Comparison of ENCODE assay signal across 15 cellular contexts in genomic region chr7:104878577-104878976, GRCh38.
DNase-seq lines count a peak whose midpoint lies in the region; ATAC-seq lines count a peak whose summit lies in the region.
"Had no signal": no experiment of that assay in that cellular context is flagged by ENCODE, and none has a peak within 500 bp of the region (broad histone marks: within the 10 kb centered on the region; RNA-seq: fewer than 3 reads in every experiment).

No MANE protein-coding gene starts in this region.

- intact Hi-C loops in activated CD4-positive, alpha-beta T cell treated with anti-CD3 and anti-CD28 coated beads, Interleukin-2, amount 10 ng/mL, durations not matched to agents 24 days and 14 days (cut with micrococcal nuclease): no loop called here
- intact Hi-C loops in activated T-helper 2 cell treated with anti-CD3 and anti-CD28 coated beads, Interferon-gamma antibody, Interleukin-2, Interleukin-4, amounts not matched to agents 10 μg/mL and 5 μg/mL and 100 μg/mL, durations not matched to agents 14 hours and 24 hours and 36 hours (cut with micrococcal nuclease): no loop called here
- intact Hi-C loops in Right ventricle myocardium inferior (cut with DNase I): no loop called here

- H3K4me1 Mint-ChIP-seq in activated CD4-positive, alpha-beta T cell treated with anti-CD3 and anti-CD28 coated beads, Interleukin-2, amount 10 ng/mL, durations not matched to agents 24 days and 14 days: peaks cover 11% of the 10 kb centered on the region
- peaks cover 13% of the 10 kb centered on the region for H3K4me1 Mint-ChIP-seq in activated T-helper 2 cell treated with anti-CD3 and anti-CD28 coated beads, Interferon-gamma antibody, Interleukin-2, Interleukin-4, amounts not matched to agents 10 μg/mL and 5 μg/mL and 100 μg/mL, durations not matched to agents 14 hours and 24 hours and 36 hours (ENCODE audit: low read depth)

- H3K9me3 Mint-ChIP-seq in activated CD4-positive, alpha-beta T cell treated with anti-CD3 and anti-CD28 coated beads, Interleukin-2, amount 10 ng/mL, durations not matched to agents 24 days and 14 days: peaks cover 3% of the 10 kb centered on the region
- H3K9me3 Mint-ChIP-seq in activated T-helper 2 cell treated with anti-CD3 and anti-CD28 coated beads, Interferon-gamma antibody, Interleukin-2, Interleukin-4, amounts not matched to agents 10 μg/mL and 5 μg/mL and 100 μg/mL, durations not matched to agents 14 hours and 24 hours and 36 hours: peaks cover 3% of the 10 kb centered on the region
- H3K9me3 Mint-ChIP-seq: type B pancreatic cell had no signal

- H3K4me3 Mint-ChIP-seq in activated CD4-positive, alpha-beta T cell treated with anti-CD3 and anti-CD28 coated beads, Interleukin-2, amount 10 ng/mL, durations not matched to agents 24 days and 14 days: peak overlapping the region; percentile 22
- H3K4me3 Mint-ChIP-seq in activated T-helper 2 cell treated with anti-CD3 and anti-CD28 coated beads, Interferon-gamma antibody, Interleukin-2, Interleukin-4, amounts not matched to agents 10 μg/mL and 5 μg/mL and 100 μg/mL, durations not matched to agents 14 hours and 24 hours and 36 hours (ENCODE audit: low read depth): peak overlapping the region; percentile 2
- H3K4me3 Mint-ChIP-seq: type B pancreatic cell, WTC11 had no signal

- ATAC-seq in GM21390 (IDR thresholded peaks at IDR 0.05; ENCODE audit: unreplicated experiment): peak; percentile 93
- peak; percentile 87 for ATAC-seq in HG03064 (IDR thresholded peaks at IDR 0.05; ENCODE audit: low read depth, unreplicated experiment)
- no peak for ATAC-seq in Right ventricle myocardium inferior
- ATAC-seq: A549, WTC11 had no signal

- peaks cover 2% of the 10 kb centered on the region for H3K27me3 Mint-ChIP-seq in activated CD4-positive, alpha-beta T cell treated with anti-CD3 and anti-CD28 coated beads, Interleukin-2, amount 10 ng/mL, durations not matched to agents 24 days and 14 days
- peaks cover 2% of the 10 kb centered on the region for H3K27me3 Mint-ChIP-seq in activated T-helper 2 cell treated with anti-CD3 and anti-CD28 coated beads, Interferon-gamma antibody, Interleukin-2, Interleukin-4, amounts not matched to agents 10 μg/mL and 5 μg/mL and 100 μg/mL, durations not matched to agents 14 hours and 24 hours and 36 hours (ENCODE audit: low read depth)

- peak overlapping the region; percentile 9 for H3K27ac Mint-ChIP-seq in activated CD4-positive, alpha-beta T cell treated with anti-CD3 and anti-CD28 coated beads, Interleukin-2, amount 10 ng/mL, durations not matched to agents 24 days and 14 days
- peak overlapping the region; percentile 10 for H3K27ac Mint-ChIP-seq in activated T-helper 2 cell treated with anti-CD3 and anti-CD28 coated beads, Interferon-gamma antibody, Interleukin-2, Interleukin-4, amounts not matched to agents 10 μg/mL and 5 μg/mL and 100 μg/mL, durations not matched to agents 14 hours and 24 hours and 36 hours
- H3K27ac Mint-ChIP-seq: type B pancreatic cell, WTC11 had no signal

- H3K36me3 Mint-ChIP-seq in activated CD4-positive, alpha-beta T cell treated with anti-CD3 and anti-CD28 coated beads, Interleukin-2, amount 10 ng/mL, durations not matched to agents 24 days and 14 days (ENCODE audit: low read depth): peaks cover 1% of the 10 kb centered on the region
- H3K36me3 Mint-ChIP-seq in activated T-helper 2 cell treated with anti-CD3 and anti-CD28 coated beads, Interferon-gamma antibody, Interleukin-2, Interleukin-4, amounts not matched to agents 10 μg/mL and 5 μg/mL and 100 μg/mL, durations not matched to agents 14 hours and 24 hours and 36 hours (ENCODE audit: low read depth): no peaks in the 10 kb centered on the region
- H3K36me3 Mint-ChIP-seq: type B pancreatic cell, WTC11 had no signal

- DNase-seq in activated CD4-positive, alpha-beta T cell treated with anti-CD3 and anti-CD28 coated beads, Interleukin-2, amount 10 ng/mL, durations not matched to agents 24 days and 14 days: peak; percentile 67
- no peak for DNase-seq in activated CD4-positive, alpha-beta T cell treated with anti-CD3 and anti-CD28 coated beads, Interleukin-2, amount 50 U/mL, for 1 hour
- no peak for DNase-seq in activated T-helper 2 cell treated with anti-CD3 and anti-CD28 coated beads, Interferon-gamma antibody, Interleukin-2, Interleukin-4, amounts not matched to agents 10 μg/mL and 5 μg/mL and 100 μg/mL, durations not matched to agents 14 hours and 24 hours and 36 hours (ENCODE audit: low spot score)
- DNase-seq in Right ventricle myocardium inferior (ENCODE audit: missing footprints) (no peak), HuH-7 (ENCODE audit: low spot score) (no peak)
- DNase-seq in stimulated activated CD8-positive, alpha-beta memory T cell treated with anti-CD3 and anti-CD28 coated beads, Interleukin-4, amount 100 ng/mL, for 48 hours: no peak
- DNase-seq: EL, esophagus squamous epithelium, kidney, NCI-H1092 treated with DMSO at 0.1 percent for 48 hours had no signal
